19 cellular contexts compared by ENCODE assay signal in the genomic region with DNA sequence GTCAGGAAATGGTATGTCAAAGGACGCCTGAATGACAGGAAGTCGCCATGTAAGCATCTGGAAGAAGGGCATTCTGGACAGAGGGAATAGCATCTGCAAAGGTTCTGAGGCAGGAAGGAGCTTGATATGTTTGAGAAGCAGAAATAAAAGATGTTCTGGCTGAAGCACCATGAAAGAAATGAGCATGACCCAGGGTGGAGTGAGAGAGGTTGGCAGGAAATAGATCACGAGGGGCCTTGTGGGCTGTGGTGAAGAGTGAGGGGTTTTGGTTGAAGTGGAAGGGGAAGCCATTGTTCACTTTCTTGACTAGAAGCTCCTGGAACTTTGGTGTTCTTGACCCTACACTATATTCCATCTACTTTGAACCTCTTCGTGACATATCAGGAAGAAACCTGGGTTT.
A peak's percentile ranks its signal among the peaks of the same experiment; 100 is the strongest.
DNase-seq lines count a peak whose midpoint lies in the region; TF ChIP-seq lines count a peak whose summit lies in the region.
"Had no signal": no experiment of that assay in that cellular context is flagged by ENCODE, and none has a peak within 500 bp of the region (broad histone marks: within the 10 kb centered on the region; RNA-seq: fewer than 3 reads in every experiment).

No MANE protein-coding gene starts in this region.

- H3K9me2 ChIP-seq in SK-N-SH, result no peaks in the 10 kb centered on the region

- H3K27me3 Mint-ChIP-seq in activated T-cell treated with anti-CD3 and anti-CD28 coated beads, Interleukin-2, amount 50 U/mL, for 24 hours, result no peaks in the 10 kb centered on the region
- no peaks in the 10 kb centered on the region for H3K27me3 Mint-ChIP-seq in T-helper 1 cell treated with Interleukin-12 subunit alpha and Interleukin-12 subunit beta and Interleukin-4 antibody, amounts not matched to agents 30 μg/mL and 1 μg/mL, for 36 hours (ENCODE audit: low read depth)
- H3K27me3 Mint-ChIP-seq in activated naive CD8-positive, alpha-beta T cell, result no peaks in the 10 kb centered on the region

- no peaks in the 10 kb centered on the region for H3K79me2 ChIP-seq in parathyroid adenoma
- no peaks in the 10 kb centered on the region for H3K79me2 ChIP-seq in SK-N-SH (ENCODE audit: insufficient read depth)

- TF ChIP-seq CTCF in parathyroid adenoma (IDR thresholded peaks at IDR 0.05) (no peak), SK-N-SH (IDR thresholded peaks at IDR 0.05) (no peak)

- TF ChIP-seq EP300 in SK-N-SH (IDR thresholded peaks at IDR 0.05; ENCODE audit: borderline replicate concordance in 1 of 2, low read depth in 1 of 2, low read length in 1 of 2), result no peak

- H3K9ac ChIP-seq in parathyroid adenoma (no peak overlapping the region), SK-N-SH (no peak overlapping the region)

- CTCF ChIA-PET in SK-N-SH (lab: Yijun Ruan, JAX), result no interaction called here

- H3K27ac ChIP-seq in parathyroid adenoma (peak overlapping the region; percentile 91), SK-N-SH (ENCODE audit: low read depth in 2 of 2, low read length in 1 of 2) (no peak overlapping the region)
- H3K27ac ChIP-seq: cardiac muscle cell, esophagus muscularis mucosa, gastroesophageal sphincter, uterus had no signal

- no peaks in the 10 kb centered on the region for H3K27me3 ChIP-seq in parathyroid adenoma (ENCODE audit: control insufficient read depth, insufficient read depth, low read length)
- H3K27me3 ChIP-seq in SK-N-SH (ENCODE audit: insufficient read depth), result no peaks in the 10 kb centered on the region; the same call in none of the 2 replicates
- H3K27me3 ChIP-seq: cardiac muscle cell, uterus had no signal

- no peaks in the 10 kb centered on the region for H4K20me1 ChIP-seq in SK-N-SH (ENCODE audit: insufficient read depth)

- H3K4me1 ChIP-seq in parathyroid adenoma, result peaks cover 28% of the 10 kb centered on the region
- no peaks in the 10 kb centered on the region for H3K4me1 ChIP-seq in SK-N-SH (ENCODE audit: control insufficient read depth in 1 of 2, insufficient read depth in 2 of 2, low read depth in 1 of 2, low read length in 1 of 2)
- H3K4me1 ChIP-seq: esophagus muscularis mucosa, gastroesophageal sphincter, uterus had no signal

- no peak for TF ChIP-seq RAD21 in SK-N-SH (IDR thresholded peaks at IDR 0.05; ENCODE audit: low read length)

- H3K4me2 ChIP-seq in parathyroid adenoma (ENCODE audit: low read length) (no peak overlapping the region), SK-N-SH (no peak overlapping the region)

- POLR2A ChIA-PET in SK-N-SH (lab: Yijun Ruan, JAX), result no interaction called here

- H3K9me3 ChIP-seq in parathyroid adenoma (ENCODE audit: control insufficient read depth, low read length), result no peaks in the 10 kb centered on the region
- no peaks in the 10 kb centered on the region for H3K9me3 ChIP-seq in SK-N-SH
- H3K9me3 ChIP-seq: esophagus muscularis mucosa, gastroesophageal sphincter, uterus had no signal

- peaks cover 63% of the 10 kb centered on the region for H3K4me1 Mint-ChIP-seq in activated T-cell treated with anti-CD3 and anti-CD28 coated beads, Interleukin-2, amount 50 U/mL, for 24 hours (ENCODE audit: low read depth)
- peaks cover 40% of the 10 kb centered on the region for H3K4me1 Mint-ChIP-seq in T-helper 1 cell treated with Interleukin-12 subunit alpha and Interleukin-12 subunit beta and Interleukin-4 antibody, amounts not matched to agents 30 μg/mL and 1 μg/mL, for 36 hours (ENCODE audit: low read depth)
- H3K4me1 Mint-ChIP-seq in activated naive CD8-positive, alpha-beta T cell (ENCODE audit: low read depth), result peaks cover 65% of the 10 kb centered on the region

- 2% methylated on average over 4 of the region's 4 CpGs for WGBS in SK-N-SH (ENCODE audit: low lambda C conversion rate)

- H2AFZ ChIP-seq in parathyroid adenoma, result no peak overlapping the region
- H2AFZ ChIP-seq in SK-N-SH (ENCODE audit: low read depth), result no peak overlapping the region

- no peak for TF ChIP-seq POLR2A in erythroblast (IDR thresholded peaks at IDR 0.05; ENCODE audit: low read length)

- peak overlapping the region; percentile 78 for H3K27ac Mint-ChIP-seq in activated T-cell treated with anti-CD3 and anti-CD28 coated beads, Interleukin-2, amount 50 U/mL, for 24 hours
- H3K27ac Mint-ChIP-seq in T-helper 1 cell treated with Interleukin-12 subunit alpha and Interleukin-12 subunit beta and Interleukin-4 antibody, amounts not matched to agents 30 μg/mL and 1 μg/mL, for 36 hours, result peak overlapping the region; percentile 51
- peak overlapping the region; percentile 96 for H3K27ac Mint-ChIP-seq in activated naive CD8-positive, alpha-beta T cell
- H3K27ac Mint-ChIP-seq: nephron progenitor cell had no signal

- no peaks in the 10 kb centered on the region for H3F3A ChIP-seq in SK-N-SH (replicated peaks; ENCODE audit: insufficient read depth)

- H3K36me3 ChIP-seq in parathyroid adenoma (ENCODE audit: control insufficient read depth, insufficient read depth, low read length) (no peaks in the 10 kb centered on the region), SK-N-SH (replicated peaks in 1 of 2; ENCODE audit: control insufficient read depth in 1 of 2, insufficient read depth in 2 of 2, low read length in 1 of 2) (no peaks in the 10 kb centered on the region)
- H3K36me3 ChIP-seq: cardiac muscle cell, esophagus muscularis mucosa, gastroesophageal sphincter, uterus had no signal

- H3K9me3 Mint-ChIP-seq in activated T-cell treated with anti-CD3 and anti-CD28 coated beads, Interleukin-2, amount 50 U/mL, for 24 hours, result peaks cover 2% of the 10 kb centered on the region
- H3K9me3 Mint-ChIP-seq in T-helper 1 cell treated with Interleukin-12 subunit alpha and Interleukin-12 subunit beta and Interleukin-4 antibody, amounts not matched to agents 30 μg/mL and 1 μg/mL, for 36 hours, result no peaks in the 10 kb centered on the region
- no peaks in the 10 kb centered on the region for H3K9me3 Mint-ChIP-seq in activated naive CD8-positive, alpha-beta T cell (ENCODE audit: low read depth)

- H3K36me3 Mint-ChIP-seq in activated T-cell treated with anti-CD3 and anti-CD28 coated beads, Interleukin-2, amount 50 U/mL, for 24 hours (ENCODE audit: low read depth), result no peaks in the 10 kb centered on the region
- H3K36me3 Mint-ChIP-seq in T-helper 1 cell treated with Interleukin-12 subunit alpha and Interleukin-12 subunit beta and Interleukin-4 antibody, amounts not matched to agents 30 μg/mL and 1 μg/mL, for 36 hours (ENCODE audit: low read depth), result no peaks in the 10 kb centered on the region
- H3K36me3 Mint-ChIP-seq in activated naive CD8-positive, alpha-beta T cell, result no peaks in the 10 kb centered on the region

- peak overlapping the region; percentile 10 for H3K4me3 Mint-ChIP-seq in activated T-cell treated with anti-CD3 and anti-CD28 coated beads, Interleukin-2, amount 50 U/mL, for 24 hours
- H3K4me3 Mint-ChIP-seq in T-helper 1 cell treated with Interleukin-12 subunit alpha and Interleukin-12 subunit beta and Interleukin-4 antibody, amounts not matched to agents 30 μg/mL and 1 μg/mL, for 36 hours, result peak overlapping the region; percentile 32
- peak overlapping the region; percentile 68 for H3K4me3 Mint-ChIP-seq in activated naive CD8-positive, alpha-beta T cell
- H3K4me3 Mint-ChIP-seq: nephron progenitor cell had no signal

- DNase-seq in activated T-cell treated with anti-CD3 and anti-CD28 coated beads, Interleukin-2, amount 50 U/mL, for 24 hours, result no peak
- no peak for DNase-seq in activated T-cell treated with anti-CD3 and anti-CD28 coated beads, Interleukin-2, amount 50 U/mL, for 1 hour
- DNase-seq in NCI-H2029 (lab: John Stamatoyannopoulos, UW), result no peak
- no peak for DNase-seq in SK-N-SH
- no peak for DNase-seq in erythroblast (lab: John Stamatoyannopoulos, UW)
- DNase-seq: DMS53; H7; mesenchymal stem cell; NCI-H1092 treated with DMSO at 0.1 percent for 48 hours; NCI-H526; nephron progenitor cell; stimulated activated CD4-positive, alpha-beta T cell treated with anti-CD3 and anti-CD28 coated beads, Interleukin-1b, Interleukin-23, amount 100 ng/mL, for 48 hours; uterus had no signal

- H3K4me3 ChIP-seq in parathyroid adenoma (ENCODE audit: low read depth, low read length) (no peak overlapping the region), SK-N-SH (ENCODE audit: low read depth in 2 of 2, low read length in 1 of 2) (no peak overlapping the region)
- H3K4me3 ChIP-seq: cardiac muscle cell, esophagus muscularis mucosa, gastroesophageal sphincter, uterus had no signal

TF ChIP-seq in SK-N-SH, 30 proteins besides CTCF, POLR2A, EP300 and RAD21 (continues in another document):
- TF ChIP-seq, protein P1, sequence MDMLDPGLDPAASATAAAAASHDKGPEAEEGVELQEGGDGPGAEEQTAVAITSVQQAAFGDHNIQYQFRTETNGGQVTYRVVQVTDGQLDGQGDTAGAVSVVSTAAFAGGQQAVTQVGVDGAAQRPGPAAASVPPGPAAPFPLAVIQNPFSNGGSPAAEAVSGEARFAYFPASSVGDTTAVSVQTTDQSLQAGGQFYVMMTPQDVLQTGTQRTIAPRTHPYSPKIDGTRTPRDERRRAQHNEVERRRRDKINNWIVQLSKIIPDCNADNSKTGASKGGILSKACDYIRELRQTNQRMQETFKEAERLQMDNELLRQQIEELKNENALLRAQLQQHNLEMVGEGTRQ (IDR thresholded peaks at IDR 0.05; ENCODE audit: borderline replicate concordance, low read depth, low read length), result no peak
- TF ChIP-seq RFX5 (IDR thresholded peaks at IDR 0.05; ENCODE audit: low read length), result no peak
- TF ChIP-seq GATA2 (CRISPR knock-in tag; IDR thresholded peaks at IDR 0.05), result no peak
- TF ChIP-seq SMC3 (IDR thresholded peaks at IDR 0.05; ENCODE audit: low read depth, low read length), result no peak
- TF ChIP-seq TAF1 (IDR thresholded peaks at IDR 0.05; ENCODE audit: borderline replicate concordance, low read depth, low read length), result no peak
- no peak for TF ChIP-seq POLR2AphosphoS5 (IDR thresholded peaks at IDR 0.05; ENCODE audit: low read depth, low read length)
- no peak for TF ChIP-seq FOXJ3 (CRISPR knock-in tag; IDR thresholded peaks at IDR 0.05)
- no peak for TF ChIP-seq YY1 (IDR thresholded peaks at IDR 0.05; ENCODE audit: low read depth)
- TF ChIP-seq MEF2A (IDR thresholded peaks at IDR 0.05; ENCODE audit: borderline replicate concordance, low read depth), result no peak
- no peak for TF ChIP-seq EZH2phosphoT487 (IDR thresholded peaks at IDR 0.05; ENCODE audit: borderline replicate concordance, low read depth)
- TF ChIP-seq, protein P2, sequence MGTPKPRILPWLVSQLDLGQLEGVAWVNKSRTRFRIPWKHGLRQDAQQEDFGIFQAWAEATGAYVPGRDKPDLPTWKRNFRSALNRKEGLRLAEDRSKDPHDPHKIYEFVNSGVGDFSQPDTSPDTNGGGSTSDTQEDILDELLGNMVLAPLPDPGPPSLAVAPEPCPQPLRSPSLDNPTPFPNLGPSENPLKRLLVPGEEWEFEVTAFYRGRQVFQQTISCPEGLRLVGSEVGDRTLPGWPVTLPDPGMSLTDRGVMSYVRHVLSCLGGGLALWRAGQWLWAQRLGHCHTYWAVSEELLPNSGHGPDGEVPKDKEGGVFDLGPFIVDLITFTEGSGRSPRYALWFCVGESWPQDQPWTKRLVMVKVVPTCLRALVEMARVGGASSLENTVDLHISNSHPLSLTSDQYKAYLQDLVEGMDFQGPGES (IDR thresholded peaks at IDR 0.05; ENCODE audit: low read depth, low read length), result no peak
- no peak for TF ChIP-seq FOXM1 (IDR thresholded peaks at IDR 0.05; ENCODE audit: low read depth)

Comparison
In these comparisons a context has a peak if more than half of its experiments do, and no peak if none do; other contexts are left out.
1. H3K4me3 Mint-ChIP-seq: peak in every context shown above with its lines; median percentile 68 in activated naive CD8-positive, alpha-beta T cell; 32 in T-helper 1 cell treated with Interleukin-12 subunit alpha and Interleukin-12 subunit beta and Interleukin-4 antibody, amounts not matched to agents 30 μg/mL and 1 μg/mL, for 36 hours; 10 in activated T-cell treated with anti-CD3 and anti-CD28 coated beads, Interleukin-2, amount 50 U/mL, for 24 hours.